In the genomic region with DNA sequence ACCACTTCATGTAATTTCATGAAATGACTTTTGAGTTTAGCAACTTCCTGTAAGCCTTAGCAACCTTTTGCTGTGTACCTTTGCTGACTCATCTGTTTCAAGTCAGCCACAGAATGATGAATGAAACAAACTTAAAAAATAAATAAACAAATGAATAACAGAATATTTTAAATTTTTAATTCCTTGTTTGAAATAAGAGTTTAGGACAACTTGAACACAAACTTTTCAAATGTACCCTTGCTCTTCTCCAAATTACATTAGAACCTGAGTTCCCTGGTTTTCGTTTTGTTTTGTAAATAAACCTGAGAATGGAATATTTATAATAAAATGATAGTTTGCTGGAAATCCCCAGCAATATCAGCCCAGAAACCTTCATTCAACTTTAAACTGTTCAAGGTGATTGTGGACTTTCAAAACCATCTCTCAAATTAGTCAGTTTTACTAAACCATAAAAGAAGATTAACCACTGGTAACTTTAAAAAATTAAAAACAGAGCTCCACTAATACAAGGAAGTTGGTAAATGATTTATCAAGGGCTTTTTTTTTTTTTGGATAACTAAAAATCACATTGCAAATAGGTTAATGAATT, we compare ENCODE assay signal across 8 cellular contexts. TPM values are rescaled to one million over a fixed set of nuclear protein-coding genes. Genes with fewer than 3 reads are reported as not detected.
DNase-seq lines count a peak whose midpoint lies in the region; ATAC-seq, FAIRE-seq and TF ChIP-seq lines count a peak whose summit lies in the region.

No MANE protein-coding gene starts in this region.

- FAIRE-seq in islet of Langerhans (lab: Jason Lieb, UNC), result peak; percentile 66

- H3K27ac ChIP-seq in effector memory CD4-positive, alpha-beta T cell (ENCODE audit: insufficient read depth, low read length, poor library complexity, severe bottlenecking), result no peak overlapping the region
- H3K27ac ChIP-seq in osteoblast (ENCODE audit: low read depth, low read length), result no peak overlapping the region

- no peak overlapping the region for H2AFZ ChIP-seq in osteoblast (ENCODE audit: low read length)

- no peaks in the 10 kb centered on the region for H3K36me3 ChIP-seq in effector memory CD4-positive, alpha-beta T cell (ENCODE audit: control insufficient read depth, insufficient read depth, low read length)
- no peaks in the 10 kb centered on the region for H3K36me3 ChIP-seq in osteoblast (ENCODE audit: insufficient read depth, low read length)

- H3K4me3 ChIP-seq in effector memory CD4-positive, alpha-beta T cell (ENCODE audit: insufficient read depth, low read depth, low read length, poor library complexity, severe bottlenecking), result no peak overlapping the region
- no peak overlapping the region for H3K4me3 ChIP-seq in osteoblast (ENCODE audit: insufficient read depth, low read length)

- H3K9me3 ChIP-seq in effector memory CD4-positive, alpha-beta T cell (ENCODE audit: control insufficient read depth, low read length), result no peaks in the 10 kb centered on the region
- no peaks in the 10 kb centered on the region for H3K9me3 ChIP-seq in osteoblast (ENCODE audit: low read depth, low read length)

- H3K4me2 ChIP-seq in osteoblast (ENCODE audit: insufficient read depth, low read length), result no peak overlapping the region

- peak; percentile 77 for DNase-seq in DMS53 treated with DMSO at 0.1 percent for 48 hours (lab: John Stamatoyannopoulos, UW; ENCODE audit: unreplicated experiment)
- peak; percentile 28 for DNase-seq in SK-MEL-5 (ENCODE audit: low read depth, low spot score)
- DNase-seq in SHP77 (lab: John Stamatoyannopoulos, UW), result no peak
- no peak for DNase-seq in effector memory CD4-positive, alpha-beta T cell
- DNase-seq in osteoblast (ENCODE audit: insufficient read length, low spot score, missing footprints), result no peak

- H3K4me1 ChIP-seq in effector memory CD4-positive, alpha-beta T cell (ENCODE audit: control insufficient read depth, insufficient read depth, low read length, poor library complexity, severe bottlenecking), result peaks cover 17% of the 10 kb centered on the region
- no peaks in the 10 kb centered on the region for H3K4me1 ChIP-seq in osteoblast (ENCODE audit: insufficient read depth, low read length)

- H3K27me3 ChIP-seq in effector memory CD4-positive, alpha-beta T cell (replicated peaks; ENCODE audit: control insufficient read depth, insufficient read depth, low read length, poor library complexity, severe bottlenecking), result no peaks in the 10 kb centered on the region
- no peaks in the 10 kb centered on the region for H3K27me3 ChIP-seq in osteoblast (ENCODE audit: insufficient read depth, low read length)

- no peaks in the 10 kb centered on the region for H4K20me1 ChIP-seq in osteoblast (ENCODE audit: insufficient read depth, low read length)

- in situ Hi-C loops in SK-MEL-5 (cut with HindIII; ENCODE audit: low pct_unique_long_range_greater_than_20kb, low sequenced_read_pairs), result no loop called here

- TF ChIP-seq CTCF in osteoblast (IDR thresholded peaks at IDR 0.05; ENCODE audit: extremely low read depth, low read depth, low read length), result no peak

- no peaks in the 10 kb centered on the region for H3K79me2 ChIP-seq in osteoblast (ENCODE audit: insufficient read depth, low read length)

- ATAC-seq in GM19455 (IDR thresholded peaks at IDR 0.05; ENCODE audit: unreplicated experiment) (peak; percentile 83), HG03432 (IDR thresholded peaks at IDR 0.05; ENCODE audit: unreplicated experiment) (peak; percentile 89)

RNA-seq across cellular contexts. Expression of a gene that starts 10.1 kb away (rescaled TPM):
- 27.8 and 30.2 TPM in 2 replicates for total RNA-seq in SK-MEL-5 (2014; rRNA removed; shearing (Covaris generic))
- polyA plus RNA-seq in SK-MEL-5 (2015; cell fraction: cytosol; rRNA removed), result 7.5 and 8.3 TPM in 2 replicates
- polyA plus RNA-seq in SK-MEL-5 (2015; cell fraction: nucleus; rRNA removed), result 36.8 TPM in 2 replicates
- total RNA-seq in osteoblast, result 0.88 and 1.4 TPM in 2 replicates

Comparison
In these comparisons a context has a peak if more than half of its experiments do, and no peak if none do; other contexts are left out.
1. DNase-seq: peak in DMS53 treated with DMSO at 0.1 percent for 48 hours (single experiment) and SK-MEL-5 (single experiment); none in SHP77 (0 of 2), effector memory CD4-positive, alpha-beta T cell (0 of 3) and osteoblast (single experiment).
2. RNA of a gene that starts 10.1 kb away (total RNA-seq): 27.8 to 30.2 TPM in SK-MEL-5; 0.88 to 1.4 TPM in osteoblast; every median in the first group is over 10 times any median in the second.